In genomic region chr17:2595200-2595599, GRCh38 we compare ENCODE assay signal across 8 cellular contexts. TPM values are rescaled to one million over a fixed set of nuclear protein-coding genes. Genes with fewer than 3 reads are reported as not detected.
DNase-seq lines count a peak whose midpoint lies in the region; ATAC-seq and TF ChIP-seq lines count a peak whose summit lies in the region.

No MANE protein-coding gene starts in this region.

- no peak for ATAC-seq in HG03565 (IDR thresholded peaks at IDR 0.05; ENCODE audit: unreplicated experiment)
- ATAC-seq in HG03095 (IDR thresholded peaks at IDR 0.05; ENCODE audit: unreplicated experiment): no peak

- H2AFZ ChIP-seq in osteoblast (ENCODE audit: low read length): no peak overlapping the region

- H3K4me2 ChIP-seq in osteoblast (ENCODE audit: insufficient read depth, low read length): peak overlapping the region; percentile 97

- no peaks in the 10 kb centered on the region for H3K27me3 Mint-ChIP-seq in Caco-2 (ENCODE audit: insufficient read depth, unreplicated experiment)

- H3K9me3 ChIP-seq in Caco-2: no peaks in the 10 kb centered on the region; the same call in 1 of the 2 replicates
- H3K9me3 ChIP-seq in endocrine pancreas (ENCODE audit: control insufficient read depth, low read length): no peaks in the 10 kb centered on the region
- no peaks in the 10 kb centered on the region for H3K9me3 ChIP-seq in osteoblast (ENCODE audit: low read depth, low read length)

- H3K27ac ChIP-seq in osteoblast (ENCODE audit: low read depth, low read length): peak overlapping the region; percentile 89

- H3K9ac ChIP-seq in endocrine pancreas (ENCODE audit: control insufficient read depth, insufficient read depth, low read length): peak overlapping the region; percentile 44

- H3K4me1 ChIP-seq in Caco-2 (peaks cover 15% of the 10 kb centered on the region; the same call in 1 of the 2 replicates), endocrine pancreas (ENCODE audit: control insufficient read depth, insufficient read depth, low read length) (peaks cover 23% of the 10 kb centered on the region), osteoblast (ENCODE audit: insufficient read depth, low read length) (peaks cover 18% of the 10 kb centered on the region)

- H3K36me3 Mint-ChIP-seq in Caco-2 (ENCODE audit: insufficient read depth, unreplicated experiment): peaks cover 30% of the 10 kb centered on the region

- intact Hi-C loops in Caco-2 (cut with micrococcal nuclease; ENCODE audit: unreplicated experiment): no loop called here

- no peaks in the 10 kb centered on the region for H3K27me3 ChIP-seq in Caco-2 (replicated peaks; ENCODE audit: control insufficient read depth, insufficient read depth, low read length)
- no peaks in the 10 kb centered on the region for H3K27me3 ChIP-seq in endocrine pancreas (ENCODE audit: control insufficient read depth, insufficient read depth, low read length)
- H3K27me3 ChIP-seq in osteoblast (ENCODE audit: insufficient read depth, low read length): no peaks in the 10 kb centered on the region

- DNase-seq in Caco-2 (no peak), NCI-H2171 (lab: John Stamatoyannopoulos, UW) (peak; percentile 6), osteoblast (ENCODE audit: insufficient read length, low spot score, missing footprints) (peak; percentile 62), GM03348 (ENCODE audit: low spot score) (no peak), T1000 (lab: John Stamatoyannopoulos, UW) (no peak)

- POLR2A ChIA-PET in Caco-2 (lab: Charles Lee): interaction anchor here (0.5 kb wide), 1 partner anchor 439 kb away, joined by 4 read pairs; no protein-coding TSS in a partner anchor

- H3K9me3 Mint-ChIP-seq in Caco-2 (ENCODE audit: unreplicated experiment): no peaks in the 10 kb centered on the region

- BruUV-seq in Caco-2 (replicated peaks; lab: Mats Ljungman, UMichigan): TSS peak; percentile 39

- H3K79me2 ChIP-seq in osteoblast (ENCODE audit: insufficient read depth, low read length): peaks cover 63% of the 10 kb centered on the region

- peak overlapping the region; percentile 96 for H3K27ac Mint-ChIP-seq in Caco-2 (ENCODE audit: unreplicated experiment)

- H3K4me3 Mint-ChIP-seq in Caco-2 (ENCODE audit: unreplicated experiment): peak overlapping the region; percentile 85

- H3K4me1 Mint-ChIP-seq in Caco-2 (ENCODE audit: low read depth, unreplicated experiment): peaks cover 8% of the 10 kb centered on the region

- H3K36me3 ChIP-seq in Caco-2 (ENCODE audit: control insufficient read depth, insufficient read depth, low read length) (no peaks in the 10 kb centered on the region; the same call in 1 of the 2 replicates), endocrine pancreas (ENCODE audit: control insufficient read depth, insufficient read depth, low read length) (no peaks in the 10 kb centered on the region), osteoblast (ENCODE audit: insufficient read depth, low read length) (no peaks in the 10 kb centered on the region)

- H4K20me1 ChIP-seq in osteoblast (ENCODE audit: insufficient read depth, low read length): peaks cover 56% of the 10 kb centered on the region

- no peak for TF ChIP-seq CTCF in Caco-2 (IDR thresholded peaks at IDR 0.05; ENCODE audit: insufficient read depth in 1 of 2, low read depth in 1 of 2, low read length in 1 of 2, severe bottlenecking in 1 of 2, unreplicated experiment in 1 of 2)
- no peak for TF ChIP-seq CTCF in osteoblast (IDR thresholded peaks at IDR 0.05; ENCODE audit: extremely low read depth, low read depth, low read length)

- H3K4me3 ChIP-seq in Caco-2 (ENCODE audit: low read depth, low read length) (peak overlapping the region; percentile 100), endocrine pancreas (ENCODE audit: control insufficient read depth, insufficient read depth, low read length) (peak overlapping the region; percentile 98), osteoblast (ENCODE audit: insufficient read depth, low read length) (peak overlapping the region; percentile 99)

- CTCF ChIA-PET in Caco-2 (lab: Charles Lee): no interaction called here

RNA-seq across cellular contexts. Expression of gene PAFAH1B1, which starts 1.7 kb away (rescaled TPM):
- total RNA-seq in Caco-2 (2022) (141 and 153 TPM in 2 replicates), osteoblast (113 and 128 TPM in 2 replicates)

Comparison
In these comparisons a context has a peak if more than half of its experiments do, and no peak if none do; other contexts are left out.
1. DNase-seq: peak in NCI-H2171 (single experiment) and osteoblast (single experiment); none in Caco-2 (0 of 2), GM03348 (single experiment) and T1000 (single experiment).
2. Peak in every context shown above with its lines, with median percentiles within 50 percentile points of each other: H3K4me3 ChIP-seq.